In the genomic region with DNA sequence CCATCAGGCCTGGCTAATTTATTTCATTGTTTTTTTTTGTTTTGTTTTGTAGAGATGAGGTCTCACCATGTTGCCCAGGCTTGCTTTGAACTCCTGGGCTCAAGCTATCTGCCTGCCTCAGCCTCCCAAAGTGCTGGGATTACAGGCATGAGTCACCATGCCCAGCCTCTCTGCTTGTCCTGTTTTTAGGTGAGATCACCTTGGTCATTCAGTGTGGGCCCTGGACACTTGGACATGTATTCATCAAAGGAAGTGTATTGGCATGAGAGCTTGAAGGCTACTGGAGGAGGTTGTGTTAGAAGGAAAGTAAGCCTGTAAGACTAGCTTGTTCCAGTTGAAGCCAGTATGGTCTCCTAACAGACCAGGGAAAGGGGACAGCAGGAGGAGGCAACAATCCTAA, we compare ENCODE assay signal across 19 cellular contexts.
DNase-seq lines count a peak whose midpoint lies in the region; ATAC-seq, FAIRE-seq and TF ChIP-seq lines count a peak whose summit lies in the region.
"Had no signal": no experiment of that assay in that cellular context is flagged by ENCODE, and none has a peak within 500 bp of the region (broad histone marks: within the 10 kb centered on the region; RNA-seq: fewer than 3 reads in every experiment).

No MANE protein-coding gene starts in this region.

- H3K27me3 ChIP-seq in mammary epithelial cell (ENCODE audit: insufficient read depth, low read length) (no peaks in the 10 kb centered on the region), breast epithelium (no peaks in the 10 kb centered on the region), K562 (ENCODE audit: control insufficient read depth in 2 of 2, insufficient read depth in 2 of 2, low read length in 2 of 2) (no peaks in the 10 kb centered on the region), foreskin keratinocyte (no peaks in the 10 kb centered on the region), thyroid gland (no peaks in the 10 kb centered on the region)
- H3K27me3 ChIP-seq: BLaER1 had no signal

- no peak for FAIRE-seq in K562 (lab: Jason Lieb, UNC)
- FAIRE-seq: GM12892, GM18507, HTR-8/SVneo had no signal

- no peak overlapping the region for H3K27ac ChIP-seq in mammary epithelial cell (ENCODE audit: insufficient read depth, low read depth, low read length)
- H3K27ac ChIP-seq in breast epithelium, result no peak overlapping the region
- no peak overlapping the region for H3K27ac ChIP-seq in K562 (ENCODE audit: extremely low read depth, low read depth, low read length)
- no peak overlapping the region for H3K27ac ChIP-seq in foreskin keratinocyte
- no peak overlapping the region for H3K27ac ChIP-seq in thyroid gland
- H3K27ac ChIP-seq: BLaER1 had no signal

- H3K36me3 ChIP-seq in mammary epithelial cell (ENCODE audit: insufficient read depth, low read length) (no peaks in the 10 kb centered on the region), breast epithelium (no peaks in the 10 kb centered on the region), K562 (ENCODE audit: control insufficient read depth, insufficient read depth, low read length) (no peaks in the 10 kb centered on the region), thyroid gland (no peaks in the 10 kb centered on the region)
- H3K36me3 ChIP-seq: BLaER1 had no signal

- H4K20me1 ChIP-seq in mammary epithelial cell (ENCODE audit: insufficient read depth, low read length) (no peaks in the 10 kb centered on the region), K562 (replicated peaks; ENCODE audit: control insufficient read depth, insufficient read depth, low read length) (no peaks in the 10 kb centered on the region)
- H4K20me1 ChIP-seq: BLaER1 had no signal

- ATAC-seq in K562 (no peak), foreskin keratinocyte (peak; percentile 31), GM18858 (IDR thresholded peaks at IDR 0.05; ENCODE audit: unreplicated experiment) (no peak)
- ATAC-seq: HCT116 had no signal

- in situ Hi-C loops in mammary epithelial cell (cut with MboI; ENCODE audit: low sequenced_read_pairs in 2 of 2), result no loop called here
- in situ Hi-C loops in K562 (cut with MboI), result loop anchor here (25.0 kb wide), 1 partner anchor 215 kb away; no protein-coding TSS in a partner anchor

- H3K4me3 ChIP-seq in mammary epithelial cell (replicated peaks in 1 of 3; ENCODE audit: insufficient read depth in 1 of 3, low read depth in 2 of 3, low read length in 3 of 3), result no peak overlapping the region
- H3K4me3 ChIP-seq in breast epithelium, result no peak overlapping the region
- H3K4me3 ChIP-seq in K562, result no peak overlapping the region
- no peak overlapping the region for H3K4me3 ChIP-seq in thyroid gland (replicated peaks in 1 of 3)
- H3K4me3 ChIP-seq: BLaER1 had no signal

- H3K9ac ChIP-seq in mammary epithelial cell (ENCODE audit: insufficient read depth, low read length) (no peak overlapping the region), K562 (ENCODE audit: insufficient read depth in 1 of 2, low read depth in 2 of 2, low read length in 2 of 2) (no peak overlapping the region)
- H3K9ac ChIP-seq: BLaER1 had no signal

- TF ChIP-seq EP300 in K562 (IDR thresholded peaks at IDR 0.05; ENCODE audit: low read length), result no peak

- no TSS peak for BruUV-seq in mammary epithelial cell (replicated peaks; lab: Mats Ljungman, UMichigan)
- BruUV-seq in K562 (replicated peaks; lab: Mats Ljungman, UMichigan), result no TSS peak

- H3K9me3 ChIP-seq in mammary epithelial cell (replicated peaks; ENCODE audit: insufficient read depth, low read length) (no peaks in the 10 kb centered on the region), breast epithelium (no peaks in the 10 kb centered on the region), K562 (replicated peaks; ENCODE audit: control insufficient read depth, insufficient read depth, low read depth, low read length) (no peaks in the 10 kb centered on the region), thyroid gland (no peaks in the 10 kb centered on the region)
- H3K9me3 ChIP-seq: BLaER1 had no signal

- CTCF ChIA-PET in mammary epithelial cell (lab: Charles Lee; ENCODE audit: low non-redundant PET) (no interaction called here), K562 (lab: Yijun Ruan, JAX; ENCODE audit: low intra/inter-chr PET ratio) (no interaction called here)

- no peak for TF ChIP-seq RAD21 in K562 (CRISPR knock-in tag; conservative IDR thresholded peaks at IDR 0.05 in 1 of 2, IDR thresholded peaks at IDR 0.05 in 1 of 2)

- no peak overlapping the region for H2AFZ ChIP-seq in mammary epithelial cell (ENCODE audit: low read depth, low read length)
- no peak overlapping the region for H2AFZ ChIP-seq in K562 (ENCODE audit: low read depth, low read length)

- H3K9me1 ChIP-seq in K562 (ENCODE audit: control insufficient read depth, insufficient read depth, low read length), result no peaks in the 10 kb centered on the region

- dilution Hi-C loops in mammary epithelial cell (cut with HindIII; ENCODE audit: low sequenced_read_pairs), result no loop called here

- H3K4me1 ChIP-seq in mammary epithelial cell (ENCODE audit: insufficient read depth, low read length) (no peaks in the 10 kb centered on the region), breast epithelium (no peaks in the 10 kb centered on the region), K562 (replicated peaks in 1 of 2; ENCODE audit: control insufficient read depth in 2 of 2, insufficient read depth in 2 of 2, low read length in 2 of 2) (no peaks in the 10 kb centered on the region), foreskin keratinocyte (peaks cover 4% of the 10 kb centered on the region), thyroid gland (no peaks in the 10 kb centered on the region)

- intact Hi-C loops in mammary epithelial cell (cut with micrococcal nuclease) (no loop called here), breast epithelium (cut with DNase I; ENCODE audit: low total_unique reads) (no loop called here), K562 (cut with micrococcal nuclease) (no loop called here), thyroid gland (cut with DNase I) (no loop called here)

- H3K4me2 ChIP-seq in mammary epithelial cell (ENCODE audit: insufficient read depth, low read depth, low read length) (no peak overlapping the region), K562 (ENCODE audit: insufficient read depth, low read length) (no peak overlapping the region)
- H3K4me2 ChIP-seq: BLaER1 had no signal

- TF ChIP-seq CTCF in mammary epithelial cell (conservative IDR thresholded peaks at IDR 0.05 in 1 of 2, IDR thresholded peaks at IDR 0.05 in 1 of 2; ENCODE audit: extremely low read depth in 1 of 2, insufficient read depth in 1 of 2, low read depth in 1 of 2, low read length in 2 of 2), result no peak
- no peak for TF ChIP-seq CTCF in breast epithelium (IDR thresholded peaks at IDR 0.05)
- TF ChIP-seq CTCF in K562 (IDR thresholded peaks at IDR 0.05 in 2 of 3, conservative IDR thresholded peaks at IDR 0.05 in 1 of 3; ENCODE audit: insufficient read depth in 2 of 3, low read depth in 1 of 3, low read length in 3 of 3), result no peak
- TF ChIP-seq CTCF in foreskin keratinocyte (conservative IDR thresholded peaks at IDR 0.05), result no peak
- TF ChIP-seq CTCF in thyroid gland (IDR thresholded peaks at IDR 0.05), result no peak

- POLR2A ChIA-PET in K562 (lab: Yijun Ruan, JAX), result no interaction called here

- TF ChIP-seq POLR2A in breast epithelium (IDR thresholded peaks at IDR 0.05) (no peak), K562 (conservative IDR thresholded peaks at IDR 0.05) (no peak), thyroid gland (IDR thresholded peaks at IDR 0.05) (no peak)

- H3K79me2 ChIP-seq in mammary epithelial cell (ENCODE audit: insufficient read depth, low read length) (no peaks in the 10 kb centered on the region), K562 (ENCODE audit: control insufficient read depth, insufficient read depth, low read length) (no peaks in the 10 kb centered on the region)

- peak; percentile 2 for DNase-seq in mammary epithelial cell
- DNase-seq in breast epithelium (ENCODE audit: low spot score in 2 of 2), result no peak
- DNase-seq in K562 (ENCODE audit: extremely low read depth in 1 of 4, low spot score in 3 of 4), result no peak
- DNase-seq in foreskin keratinocyte, result peak in 1 of 2 donors; percentile 27
- no peak for DNase-seq in NCI-H446 treated with DMSO at 0.1 percent for 48 hours (lab: John Stamatoyannopoulos, UW)
- DNase-seq in NCI-H1092 treated with DMSO at 0.1 percent for 48 hours (lab: John Stamatoyannopoulos, UW), result no peak
- no peak for DNase-seq in thyroid gland
- DNase-seq: 8988T; CD4-positive, alpha-beta memory T cell; GDM1; GOT3; H7; HFFc6 had no signal

TF ChIP-seq in K562, 482 proteins besides CTCF, POLR2A, EP300 and RAD21:
- TF ChIP-seq, protein P1, sequence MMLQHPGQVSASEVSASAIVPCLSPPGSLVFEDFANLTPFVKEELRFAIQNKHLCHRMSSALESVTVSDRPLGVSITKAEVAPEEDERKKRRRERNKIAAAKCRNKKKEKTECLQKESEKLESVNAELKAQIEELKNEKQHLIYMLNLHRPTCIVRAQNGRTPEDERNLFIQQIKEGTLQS (IDR thresholded peaks at IDR 0.05), result peak; percentile 29; the same call in 1 of the 2 replicates
- TF ChIP-seq, protein P1 (CRISPR knock-in tag; conservative IDR thresholded peaks at IDR 0.05), result no peak
- TF ChIP-seq ZNF197 (CRISPR knock-in tag; IDR thresholded peaks at IDR 0.05; ENCODE audit: low read depth), result no peak
